ENCODE assay signal across 1 cellular context in genomic region chr3:79587150-79587549, GRCh38.
TF ChIP-seq lines count a peak whose summit lies in the region.

No MANE protein-coding gene starts in this region.

TF ChIP-seq in GM23338, 12 proteins besides CTCF, POLR2A, EP300 and RAD21 (continued from another document):
- TF ChIP-seq ZNF462 (CRISPR knock-in tag; IDR thresholded peaks at IDR 0.05), result no peak
- TF ChIP-seq EZH2phosphoT487 (IDR thresholded peaks at IDR 0.05; ENCODE audit: unreplicated experiment), result no peak
TF ChIP-seq in GM23338: peak in this region for 0.
